ENCODE assay signal across 1 cellular context in the genomic region with DNA sequence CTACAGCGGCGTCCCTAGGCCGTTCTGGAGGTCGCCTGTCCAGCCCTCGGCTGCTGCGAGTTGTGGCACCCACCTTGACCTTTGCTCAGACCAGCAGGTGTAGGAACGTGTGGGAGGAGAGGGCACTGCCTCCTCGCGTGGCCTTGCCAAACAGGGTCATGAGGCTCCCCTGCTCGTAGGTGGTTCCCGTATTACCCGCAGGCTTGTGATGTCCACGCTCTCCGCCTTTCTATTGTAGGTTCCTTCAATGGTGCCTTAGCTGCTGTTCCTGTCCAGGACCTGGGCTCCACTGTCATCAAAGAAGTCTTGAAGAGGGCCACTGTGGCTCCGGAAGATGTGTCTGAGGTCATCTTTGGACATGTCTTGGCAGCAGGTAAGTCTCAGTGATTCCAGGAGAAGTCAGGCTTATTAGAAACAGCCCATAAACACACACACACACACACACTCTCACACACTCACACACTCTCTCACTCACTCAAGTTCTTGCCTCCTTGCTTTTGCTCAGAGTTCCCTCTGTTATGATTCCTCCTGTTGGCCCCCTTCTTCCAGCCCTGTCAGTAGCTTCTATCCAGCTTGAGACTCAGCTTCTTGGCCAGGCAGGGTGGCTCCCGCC.
TF ChIP-seq lines count a peak whose summit lies in the region.

No MANE protein-coding gene starts in this region.

TF ChIP-seq in HepG2, 621 proteins besides CTCF, POLR2A, EP300 and RAD21 (continued from another document and continues in another):
- TF ChIP-seq, protein P1, sequence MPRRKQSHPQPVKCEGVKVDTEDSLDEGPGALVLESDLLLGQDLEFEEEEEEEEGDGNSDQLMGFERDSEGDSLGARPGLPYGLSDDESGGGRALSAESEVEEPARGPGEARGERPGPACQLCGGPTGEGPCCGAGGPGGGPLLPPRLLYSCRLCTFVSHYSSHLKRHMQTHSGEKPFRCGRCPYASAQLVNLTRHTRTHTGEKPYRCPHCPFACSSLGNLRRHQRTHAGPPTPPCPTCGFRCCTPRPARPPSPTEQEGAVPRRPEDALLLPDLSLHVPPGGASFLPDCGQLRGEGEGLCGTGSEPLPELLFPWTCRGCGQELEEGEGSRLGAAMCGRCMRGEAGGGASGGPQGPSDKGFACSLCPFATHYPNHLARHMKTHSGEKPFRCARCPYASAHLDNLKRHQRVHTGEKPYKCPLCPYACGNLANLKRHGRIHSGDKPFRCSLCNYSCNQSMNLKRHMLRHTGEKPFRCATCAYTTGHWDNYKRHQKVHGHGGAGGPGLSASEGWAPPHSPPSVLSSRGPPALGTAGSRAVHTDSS (CRISPR knock-in tag; conservative IDR thresholded peaks at IDR 0.05): no peak
- TF ChIP-seq RXRB (CRISPR knock-in tag; IDR thresholded peaks at IDR 0.05; ENCODE audit: borderline replicate concordance) (peak; percentile 85), ZNF138 (CRISPR knock-in tag; IDR thresholded peaks at IDR 0.05; ENCODE audit: low read depth) (no peak; the same call in 1 of the 2 replicates), ZNF30 (CRISPR knock-in tag; IDR thresholded peaks at IDR 0.05) (no peak), WIZ (CRISPR knock-in tag; IDR thresholded peaks at IDR 0.05) (peak; percentile 61; the same call in 1 of the 2 replicates), IKZF4 (CRISPR knock-in tag; IDR thresholded peaks at IDR 0.05; ENCODE audit: borderline replicate concordance, low read depth, not compliant biosample characterization) (peak; percentile 68), ZSCAN21 (CRISPR knock-in tag; IDR thresholded peaks at IDR 0.05; ENCODE audit: borderline replicate concordance) (peak; percentile 93), ZNF484 (CRISPR knock-in tag; IDR thresholded peaks at IDR 0.05; ENCODE audit: borderline replicate concordance, low read depth) (no peak), ZFAT (CRISPR knock-in tag; conservative IDR thresholded peaks at IDR 0.05) (no peak), RFX1 (IDR thresholded peaks at IDR 0.05) (no peak), ZNF776 (CRISPR knock-in tag; IDR thresholded peaks at IDR 0.05) (no peak; the same call in 1 of the 2 replicates), TBX3 (IDR thresholded peaks at IDR 0.05; ENCODE audit: borderline replicate concordance) (no peak), FOXA3 (CRISPR knock-in tag; IDR thresholded peaks at IDR 0.05) (peak; percentile 63), ZMAT3 (CRISPR knock-in tag; conservative IDR thresholded peaks at IDR 0.05) (no peak), RBM22 (optimal IDR thresholded peaks at IDR 0.05; ENCODE audit: low read length) (peak; percentile 20), NKX3-1 (CRISPR knock-in tag; IDR thresholded peaks at IDR 0.05) (no peak; the same call in 1 of the 2 replicates), ZNF619 (CRISPR knock-in tag; IDR thresholded peaks at IDR 0.05) (no peak), ONECUT2 (CRISPR knock-in tag; IDR thresholded peaks at IDR 0.05) (no peak), ZNF549 (CRISPR knock-in tag; IDR thresholded peaks at IDR 0.05) (0 out of 2 replicates have a peak, but pooled peaks have one; percentile 27), ZNF432 (CRISPR knock-in tag; IDR thresholded peaks at IDR 0.05; ENCODE audit: borderline replicate concordance) (no peak), ZNF841 (CRISPR knock-in tag; IDR thresholded peaks at IDR 0.05; ENCODE audit: borderline replicate concordance) (no peak), SRF (IDR thresholded peaks at IDR 0.05; ENCODE audit: low read depth, low read length) (peak; percentile 70; the same call in 1 of the 2 replicates), FOXK2 (IDR thresholded peaks at IDR 0.05) (0 out of 2 replicates have a peak, but pooled peaks have one; percentile 23), SRSF9 (IDR thresholded peaks at IDR 0.05; ENCODE audit: borderline replicate concordance, insufficient read depth, low read depth, low read length, poor library complexity, severe bottlenecking) (no peak), HMG20A (CRISPR knock-in tag; IDR thresholded peaks at IDR 0.05; ENCODE audit: borderline replicate concordance) (peak; percentile 60; the same call in 1 of the 2 replicates), ZNF674 (CRISPR knock-in tag; IDR thresholded peaks at IDR 0.05; ENCODE audit: low read depth) (no peak), ATF7-NPFF (CRISPR knock-in tag; IDR thresholded peaks at IDR 0.05; ENCODE audit: low read depth) (0 out of 2 replicates have a peak, but pooled peaks have one; percentile 3), SP140L (CRISPR knock-in tag; IDR thresholded peaks at IDR 0.05; ENCODE audit: borderline replicate concordance) (no peak), RFXAP (CRISPR knock-in tag; IDR thresholded peaks at IDR 0.05; ENCODE audit: borderline replicate concordance) (no peak), ZNF562 (CRISPR knock-in tag; IDR thresholded peaks at IDR 0.05; ENCODE audit: borderline replicate concordance) (no peak), ZFY (CRISPR knock-in tag; IDR thresholded peaks at IDR 0.05) (no peak), FLYWCH1 (CRISPR knock-in tag; IDR thresholded peaks at IDR 0.05) (no peak), NR2F2 (IDR thresholded peaks at IDR 0.05; ENCODE audit: borderline replicate concordance, low read depth) (peak; percentile 71; the same call in 1 of the 2 replicates), AGO1 (IDR thresholded peaks at IDR 0.05; ENCODE audit: low read depth, low read length, poor library complexity, severe bottlenecking) (no peak), THYN1 (CRISPR knock-in tag; IDR thresholded peaks at IDR 0.05; ENCODE audit: borderline replicate concordance, low read depth) (no peak), ZNF737 (CRISPR knock-in tag; IDR thresholded peaks at IDR 0.05; ENCODE audit: borderline replicate concordance) (peak; percentile 97; the same call in 1 of the 2 replicates), NFE2 (CRISPR knock-in tag; IDR thresholded peaks at IDR 0.05) (no peak), KMT2B (CRISPR knock-in tag; IDR thresholded peaks at IDR 0.05) (no peak), MATR3 (CRISPR knock-in tag; IDR thresholded peaks at IDR 0.05) (no peak)
- TF ChIP-seq, protein P2, sequence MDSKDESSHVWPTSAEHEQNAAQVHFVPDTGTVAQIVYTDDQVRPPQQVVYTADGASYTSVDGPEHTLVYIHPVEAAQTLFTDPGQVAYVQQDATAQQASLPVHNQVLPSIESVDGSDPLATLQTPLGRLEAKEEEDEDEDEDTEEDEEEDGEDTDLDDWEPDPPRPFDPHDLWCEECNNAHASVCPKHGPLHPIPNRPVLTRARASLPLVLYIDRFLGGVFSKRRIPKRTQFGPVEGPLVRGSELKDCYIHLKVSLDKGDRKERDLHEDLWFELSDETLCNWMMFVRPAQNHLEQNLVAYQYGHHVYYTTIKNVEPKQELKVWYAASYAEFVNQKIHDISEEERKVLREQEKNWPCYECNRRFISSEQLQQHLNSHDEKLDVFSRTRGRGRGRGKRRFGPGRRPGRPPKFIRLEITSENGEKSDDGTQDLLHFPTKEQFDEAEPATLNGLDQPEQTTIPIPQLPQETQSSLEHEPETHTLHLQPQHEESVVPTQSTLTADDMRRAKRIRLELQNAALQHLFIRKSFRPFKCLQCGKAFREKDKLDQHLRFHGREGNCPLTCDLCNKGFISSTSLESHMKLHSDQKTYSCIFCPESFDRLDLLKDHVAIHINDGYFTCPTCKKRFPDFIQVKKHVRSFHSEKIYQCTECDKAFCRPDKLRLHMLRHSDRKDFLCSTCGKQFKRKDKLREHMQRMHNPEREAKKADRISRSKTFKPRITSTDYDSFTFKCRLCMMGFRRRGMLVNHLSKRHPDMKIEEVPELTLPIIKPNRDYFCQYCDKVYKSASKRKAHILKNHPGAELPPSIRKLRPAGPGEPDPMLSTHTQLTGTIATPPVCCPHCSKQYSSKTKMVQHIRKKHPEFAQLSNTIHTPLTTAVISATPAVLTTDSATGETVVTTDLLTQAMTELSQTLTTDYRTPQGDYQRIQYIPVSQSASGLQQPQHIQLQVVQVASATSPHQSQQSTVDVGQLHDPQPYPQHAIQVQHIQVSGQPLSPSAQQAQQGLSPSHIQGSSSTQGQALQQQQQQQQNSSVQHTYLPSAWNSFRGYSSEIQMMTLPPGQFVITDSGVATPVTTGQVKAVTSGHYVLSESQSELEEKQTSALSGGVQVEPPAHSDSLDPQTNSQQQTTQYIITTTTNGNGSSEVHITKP (CRISPR knock-in tag; IDR thresholded peaks at IDR 0.05; ENCODE audit: low read depth): no peak
- TF ChIP-seq, protein P3, sequence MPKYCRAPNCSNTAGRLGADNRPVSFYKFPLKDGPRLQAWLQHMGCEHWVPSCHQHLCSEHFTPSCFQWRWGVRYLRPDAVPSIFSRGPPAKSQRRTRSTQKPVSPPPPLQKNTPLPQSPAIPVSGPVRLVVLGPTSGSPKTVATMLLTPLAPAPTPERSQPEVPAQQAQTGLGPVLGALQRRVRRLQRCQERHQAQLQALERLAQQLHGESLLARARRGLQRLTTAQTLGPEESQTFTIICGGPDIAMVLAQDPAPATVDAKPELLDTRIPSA (CRISPR knock-in tag; IDR thresholded peaks at IDR 0.05; ENCODE audit: borderline replicate concordance): no peak; the same call in 1 of the 2 replicates
- TF ChIP-seq, protein P4, sequence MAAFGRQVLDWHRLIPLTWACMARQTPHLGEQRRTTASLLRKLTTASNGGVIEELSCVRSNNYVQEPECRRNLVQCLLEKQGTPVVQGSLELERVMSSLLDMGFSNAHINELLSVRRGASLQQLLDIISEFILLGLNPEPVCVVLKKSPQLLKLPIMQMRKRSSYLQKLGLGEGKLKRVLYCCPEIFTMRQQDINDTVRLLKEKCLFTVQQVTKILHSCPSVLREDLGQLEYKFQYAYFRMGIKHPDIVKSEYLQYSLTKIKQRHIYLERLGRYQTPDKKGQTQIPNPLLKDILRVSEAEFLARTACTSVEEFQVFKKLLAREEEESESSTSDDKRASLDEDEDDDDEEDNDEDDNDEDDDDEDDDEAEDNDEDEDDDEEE (CRISPR knock-in tag; IDR thresholded peaks at IDR 0.05): peak; percentile 52; the same call in 1 of the 2 replicates
- TF ChIP-seq, protein P5, sequence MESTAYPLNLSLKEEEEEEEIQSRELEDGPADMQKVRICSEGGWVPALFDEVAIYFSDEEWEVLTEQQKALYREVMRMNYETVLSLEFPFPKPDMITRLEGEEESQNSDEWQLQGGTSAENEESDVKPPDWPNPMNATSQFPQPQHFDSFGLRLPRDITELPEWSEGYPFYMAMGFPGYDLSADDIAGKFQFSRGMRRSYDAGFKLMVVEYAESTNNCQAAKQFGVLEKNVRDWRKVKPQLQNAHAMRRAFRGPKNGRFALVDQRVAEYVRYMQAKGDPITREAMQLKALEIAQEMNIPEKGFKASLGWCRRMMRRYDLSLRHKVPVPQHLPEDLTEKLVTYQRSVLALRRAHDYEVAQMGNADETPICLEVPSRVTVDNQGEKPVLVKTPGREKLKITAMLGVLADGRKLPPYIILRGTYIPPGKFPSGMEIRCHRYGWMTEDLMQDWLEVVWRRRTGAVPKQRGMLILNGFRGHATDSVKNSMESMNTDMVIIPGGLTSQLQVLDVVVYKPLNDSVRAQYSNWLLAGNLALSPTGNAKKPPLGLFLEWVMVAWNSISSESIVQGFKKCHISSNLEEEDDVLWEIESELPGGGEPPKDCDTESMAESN (CRISPR knock-in tag; conservative IDR thresholded peaks at IDR 0.05): 0 out of 2 replicates have a peak, but pooled peaks have one; percentile 39
- TF ChIP-seq, protein P6, sequence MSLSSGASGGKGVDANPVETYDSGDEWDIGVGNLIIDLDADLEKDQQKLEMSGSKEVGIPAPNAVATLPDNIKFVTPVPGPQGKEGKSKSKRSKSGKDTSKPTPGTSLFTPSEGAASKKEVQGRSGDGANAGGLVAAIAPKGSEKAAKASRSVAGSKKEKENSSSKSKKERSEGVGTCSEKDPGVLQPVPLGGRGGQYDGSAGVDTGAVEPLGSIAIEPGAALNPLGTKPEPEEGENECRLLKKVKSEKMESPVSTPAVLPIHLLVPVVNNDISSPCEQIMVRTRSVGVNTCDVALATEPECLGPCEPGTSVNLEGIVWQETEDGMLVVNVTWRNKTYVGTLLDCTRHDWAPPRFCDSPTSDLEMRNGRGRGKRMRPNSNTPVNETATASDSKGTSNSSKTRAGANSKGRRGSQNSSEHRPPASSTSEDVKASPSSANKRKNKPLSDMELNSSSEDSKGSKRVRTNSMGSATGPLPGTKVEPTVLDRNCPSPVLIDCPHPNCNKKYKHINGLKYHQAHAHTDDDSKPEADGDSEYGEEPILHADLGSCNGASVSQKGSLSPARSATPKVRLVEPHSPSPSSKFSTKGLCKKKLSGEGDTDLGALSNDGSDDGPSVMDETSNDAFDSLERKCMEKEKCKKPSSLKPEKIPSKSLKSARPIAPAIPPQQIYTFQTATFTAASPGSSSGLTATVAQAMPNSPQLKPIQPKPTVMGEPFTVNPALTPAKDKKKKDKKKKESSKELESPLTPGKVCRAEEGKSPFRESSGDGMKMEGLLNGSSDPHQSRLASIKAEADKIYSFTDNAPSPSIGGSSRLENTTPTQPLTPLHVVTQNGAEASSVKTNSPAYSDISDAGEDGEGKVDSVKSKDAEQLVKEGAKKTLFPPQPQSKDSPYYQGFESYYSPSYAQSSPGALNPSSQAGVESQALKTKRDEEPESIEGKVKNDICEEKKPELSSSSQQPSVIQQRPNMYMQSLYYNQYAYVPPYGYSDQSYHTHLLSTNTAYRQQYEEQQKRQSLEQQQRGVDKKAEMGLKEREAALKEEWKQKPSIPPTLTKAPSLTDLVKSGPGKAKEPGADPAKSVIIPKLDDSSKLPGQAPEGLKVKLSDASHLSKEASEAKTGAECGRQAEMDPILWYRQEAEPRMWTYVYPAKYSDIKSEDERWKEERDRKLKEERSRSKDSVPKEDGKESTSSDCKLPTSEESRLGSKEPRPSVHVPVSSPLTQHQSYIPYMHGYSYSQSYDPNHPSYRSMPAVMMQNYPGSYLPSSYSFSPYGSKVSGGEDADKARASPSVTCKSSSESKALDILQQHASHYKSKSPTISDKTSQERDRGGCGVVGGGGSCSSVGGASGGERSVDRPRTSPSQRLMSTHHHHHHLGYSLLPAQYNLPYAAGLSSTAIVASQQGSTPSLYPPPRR (CRISPR knock-in tag; IDR thresholded peaks at IDR 0.05; ENCODE audit: borderline replicate concordance): 0 out of 2 replicates have a peak, but pooled peaks have one; percentile 45
- TF ChIP-seq, protein P7, sequence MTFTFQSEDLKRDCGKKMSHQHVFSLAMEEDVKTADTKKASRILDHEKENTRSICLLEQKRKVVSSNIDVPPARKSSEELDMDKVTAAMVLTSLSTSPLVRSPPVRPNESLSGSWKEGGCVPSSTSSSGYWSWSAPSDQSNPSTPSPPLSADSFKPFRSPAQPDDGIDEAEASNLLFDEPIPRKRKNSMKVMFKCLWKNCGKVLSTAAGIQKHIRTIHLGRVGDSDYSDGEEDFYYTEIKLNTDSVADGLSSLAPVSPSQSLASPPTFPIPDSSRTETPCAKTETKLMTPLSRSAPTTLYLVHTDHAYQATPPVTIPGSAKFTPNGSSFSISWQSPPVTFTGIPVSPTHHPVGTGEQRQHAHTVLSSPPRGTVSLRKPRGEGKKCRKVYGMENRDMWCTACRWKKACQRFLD (CRISPR knock-in tag; IDR thresholded peaks at IDR 0.05; ENCODE audit: borderline replicate concordance): no peak
- TF ChIP-seq, protein P8, sequence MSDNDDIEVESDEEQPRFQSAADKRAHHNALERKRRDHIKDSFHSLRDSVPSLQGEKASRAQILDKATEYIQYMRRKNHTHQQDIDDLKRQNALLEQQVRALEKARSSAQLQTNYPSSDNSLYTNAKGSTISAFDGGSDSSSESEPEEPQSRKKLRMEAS (IDR thresholded peaks at IDR 0.05): peak; percentile 97
